ENCODE assay signal across 26 cellular contexts in genomic region chr3:62892045-62892444, GRCh38.
"Had no signal": no experiment of that assay in that cellular context is flagged by ENCODE, and none has a peak within 500 bp of the region (broad histone marks: within the 10 kb centered on the region; RNA-seq: fewer than 3 reads in every experiment).

No MANE protein-coding gene starts in this region.

- H3K4me3 ChIP-seq: stomach, suprapubic skin, testis, thoracic aorta, thyroid gland, tibial artery, tibial nerve, transverse colon, upper lobe of left lung, upper lobe of right lung, uterus, vagina had no signal

- H3K27me3 ChIP-seq: suprapubic skin, testis, thyroid gland, tibial artery, tibial nerve, transverse colon, upper lobe of left lung, upper lobe of right lung, uterus, vagina had no signal

- H3K4me1 ChIP-seq: stomach, suprapubic skin, testis, thyroid gland, tibial artery, tibial nerve, transverse colon, upper lobe of left lung, upper lobe of right lung, uterus, vagina had no signal

- DNase-seq: stimulated activated CD4-positive, alpha-beta T cell treated with anti-CD3 and anti-CD28 coated beads, Interleukin-2, amount 100 ng/mL, for 48 hours; stimulated activated CD4-positive, alpha-beta T cell treated with anti-CD3 and anti-CD28 coated beads, Interleukin-4, amount 100 ng/mL, for 1 hour; stimulated activated CD4-positive, alpha-beta T cell treated with anti-CD3 and anti-CD28 coated beads, Interleukin-4, amount 100 ng/mL, for 24 hours; stimulated activated CD4-positive, alpha-beta T cell treated with anti-CD3 and anti-CD28 coated beads, Interleukin-4, amount 100 ng/mL, for 4 hours; stimulated activated CD8-positive, alpha-beta memory T cell treated with anti-CD3 and anti-CD28 coated beads, Interleukin-4, amount 100 ng/mL, for 48 hours; stimulated activated naive B cell treated with anti-CD40 and anti-IgM and Interleukin-4, amounts not matched to agents 10 μg/mL and 1 μg/mL and 100 μg/mL, for 72 hours; stimulated activated naive CD4-positive, alpha-beta T cell; stimulated activated naive CD4-positive, alpha-beta T cell treated with Interleukin-2 at 50 U/mL for 16 hours; stimulated activated naive CD8-positive, alpha-beta T cell treated with anti-CD3 and anti-CD28 coated beads, Interleukin-15, amount 100 ng/mL, for 72 hours; stimulated activated naive CD8-positive, alpha-beta T cell treated with anti-CD3 and anti-CD28 coated beads, Interleukin-15, Interleukin-2, amounts not matched to agents 100 U/mL and 50 U/mL, for 24 hours; stomach; testis; thyroid gland; tibial artery; transverse colon; trophoblast cell; upper lobe of left lung; upper lobe of right lung; uterus had no signal

- H3K27ac ChIP-seq: stomach, suprapubic skin, testis, thoracic aorta, thyroid gland, tibial artery, tibial nerve, transverse colon, upper lobe of left lung, upper lobe of right lung, uterus, vagina had no signal

- ATAC-seq: stimulated activated effector memory CD8-positive, alpha-beta T cell treated with anti-CD3 and anti-CD28 coated beads, Interleukin-12 subunit alpha, Interleukin-12 subunit beta, amount 100 ng/mL, for 72 hours; stimulated activated memory B cell treated with anti-CD40 and anti-IgM and Interleukin-4, amounts not matched to agents 10 μg/mL and 1 μg/mL and 100 μg/mL, for 72 hours; stimulated activated naive B cell treated with anti-CD40 and anti-IgM and Interleukin-4, amounts not matched to agents 10 μg/mL and 1 μg/mL and 100 μg/mL, for 72 hours; stimulated activated naive CD8-positive, alpha-beta T cell treated with anti-CD3 and anti-CD28 coated beads, Interleukin-15, amount 100 ng/mL, for 72 hours; stimulated activated naive CD8-positive, alpha-beta T cell treated with anti-CD3 and anti-CD28 coated beads, Interleukin-15, Interleukin-2, amounts not matched to agents 100 U/mL and 50 U/mL, for 24 hours; upper lobe of right lung had no signal

- FAIRE-seq: urothelium cell line had no signal

- H3K36me3 ChIP-seq: stomach, suprapubic skin, thoracic aorta, thyroid gland, tibial artery, tibial nerve, transverse colon, upper lobe of left lung, upper lobe of right lung, uterus, vagina had no signal

- H3K9me3 ChIP-seq: stomach, suprapubic skin, testis, thoracic aorta, thyroid gland, tibial artery, tibial nerve, transverse colon, upper lobe of left lung, upper lobe of right lung, uterus, vagina had no signal
